9 cellular contexts compared by ENCODE assay signal in the genomic region with DNA sequence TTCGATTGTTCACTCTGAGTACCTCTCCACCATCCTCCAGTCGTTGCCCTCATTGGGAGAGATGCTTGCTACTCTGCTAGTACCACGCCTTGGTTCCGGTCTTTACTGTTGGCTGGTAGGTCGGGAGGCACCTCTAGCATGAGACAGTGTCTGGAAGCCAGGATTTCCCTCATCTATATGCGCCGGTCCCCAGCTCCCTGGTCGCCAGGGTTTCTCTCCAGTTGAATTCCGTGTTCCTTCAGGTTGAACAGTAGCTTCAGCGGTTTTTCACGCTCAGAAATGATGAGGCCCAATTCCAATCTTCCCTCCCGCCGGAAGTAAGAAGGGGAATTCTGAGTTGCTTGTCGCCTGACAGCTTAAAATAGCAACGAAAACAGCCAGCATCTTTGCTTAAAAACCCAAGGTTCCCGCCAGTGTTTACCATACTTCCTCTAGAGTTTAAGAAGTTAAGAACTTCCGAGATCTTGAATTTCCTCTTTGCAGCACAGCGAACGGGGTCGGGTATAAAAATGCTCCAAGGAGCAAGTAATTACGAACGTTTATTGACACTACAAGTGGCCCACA. TPM values are rescaled to one million over a fixed set of nuclear protein-coding genes. Genes with fewer than 3 reads are reported as not detected.
DNase-seq lines count a peak whose midpoint lies in the region; ATAC-seq and TF ChIP-seq lines count a peak whose summit lies in the region.
"Had no signal": no experiment of that assay in that cellular context is flagged by ENCODE, and none has a peak within 500 bp of the region (broad histone marks: within the 10 kb centered on the region; RNA-seq: fewer than 3 reads in every experiment).

No MANE protein-coding gene starts in this region.

- H3K9me3 ChIP-seq in Peyer's patch (no peaks in the 10 kb centered on the region), adipocyte (ENCODE audit: control insufficient read depth, low read length) (no peaks in the 10 kb centered on the region), tibial artery (no peaks in the 10 kb centered on the region)

- no peak overlapping the region for H3K9ac ChIP-seq in adipocyte (ENCODE audit: low read length)

- DNase-seq in Peyer's patch (peak; percentile 46 to 71 (median 66)), adipocyte (ENCODE audit: low read depth) (no peak), medulla oblongata (ENCODE audit: extremely low spot score) (peak; percentile 58), tibial artery (peak in 1 of 2 donors; percentile 46), foreskin keratinocyte (no peak), NCI-H345 (lab: John Stamatoyannopoulos, UW) (no peak)

- H3K27ac ChIP-seq in Peyer's patch (peak overlapping the region; percentile 66 to 92 (median 84)), tibial artery (no peak overlapping the region), foreskin keratinocyte (no peak overlapping the region)

- intact Hi-C loops in tibial artery (cut with DNase I; ENCODE audit: low total_unique reads): no loop called here

- H3K4me3 ChIP-seq in Peyer's patch: peak overlapping the region; percentile 47 to 63 (median 52)
- H3K4me3 ChIP-seq in adipocyte (ENCODE audit: low read length): peak overlapping the region; percentile 49
- H3K4me3 ChIP-seq in tibial artery: peak overlapping the region; percentile 50

- no peak for TF ChIP-seq POLR2A in Peyer's patch (IDR thresholded peaks at IDR 0.05)

- no peaks in the 10 kb centered on the region for H3K36me3 ChIP-seq in Peyer's patch
- no peaks in the 10 kb centered on the region for H3K36me3 ChIP-seq in adipocyte (ENCODE audit: control insufficient read depth, insufficient read depth, low read length, severe bottlenecking)
- H3K36me3 ChIP-seq in tibial artery: no peaks in the 10 kb centered on the region

- H3K27me3 ChIP-seq in Peyer's patch (no peaks in the 10 kb centered on the region), adipocyte (replicated peaks; ENCODE audit: control insufficient read depth, insufficient read depth, low read length) (peaks cover 36% of the 10 kb centered on the region), tibial artery (peaks cover 0 to 15% of the 10 kb centered on the region in 2 donors), foreskin keratinocyte (no peaks in the 10 kb centered on the region)

- H3K4me1 ChIP-seq in Peyer's patch (no peaks in the 10 kb centered on the region), adipocyte (ENCODE audit: control insufficient read depth, insufficient read depth, low read length) (peaks cover 31% of the 10 kb centered on the region), tibial artery (peaks cover 0 to 29% (median 19%) of the 10 kb centered on the region in 4 donors), foreskin keratinocyte (no peaks in the 10 kb centered on the region)

- TF ChIP-seq CTCF in Peyer's patch (IDR thresholded peaks at IDR 0.05) (no peak), tibial artery (IDR thresholded peaks at IDR 0.05) (no peak), foreskin keratinocyte (conservative IDR thresholded peaks at IDR 0.05) (no peak)

- ATAC-seq in GM18511 (IDR thresholded peaks at IDR 0.05; ENCODE audit: unreplicated experiment) (peak; percentile 26), HG02763 (IDR thresholded peaks at IDR 0.05; ENCODE audit: unreplicated experiment) (peak; percentile 24), foreskin keratinocyte (no peak)
- ATAC-seq: Panc1 had no signal

RNA-seq across cellular contexts. Expression of a gene that starts 1.3 kb away (rescaled TPM):
- total RNA-seq in Peyer's patch (10 to 100 TPM in 1 of 4 donors, 1 to 10 TPM in 3; 1.1 to 27.2 (median 3.0) TPM), foreskin keratinocyte (0.63 and 0.92 TPM in 2 replicates)
- 0.21 and 0.29 TPM in 2 replicates for polyA plus RNA-seq in foreskin keratinocyte

Comparison
In these comparisons a context has a peak if more than half of its experiments do, and no peak if none do; other contexts are left out.
1. DNase-seq: peak in Peyer's patch (3 of 3) and medulla oblongata (single experiment); none in adipocyte (single experiment), foreskin keratinocyte (0 of 2) and NCI-H345 (single experiment).
2. H3K27ac ChIP-seq: peak in Peyer's patch (4 of 4); none in tibial artery (0 of 2) and foreskin keratinocyte (single experiment).
3. Peak in every context shown above with its lines, with median percentiles within 50 percentile points of each other: H3K4me3 ChIP-seq.